In the genomic region with DNA sequence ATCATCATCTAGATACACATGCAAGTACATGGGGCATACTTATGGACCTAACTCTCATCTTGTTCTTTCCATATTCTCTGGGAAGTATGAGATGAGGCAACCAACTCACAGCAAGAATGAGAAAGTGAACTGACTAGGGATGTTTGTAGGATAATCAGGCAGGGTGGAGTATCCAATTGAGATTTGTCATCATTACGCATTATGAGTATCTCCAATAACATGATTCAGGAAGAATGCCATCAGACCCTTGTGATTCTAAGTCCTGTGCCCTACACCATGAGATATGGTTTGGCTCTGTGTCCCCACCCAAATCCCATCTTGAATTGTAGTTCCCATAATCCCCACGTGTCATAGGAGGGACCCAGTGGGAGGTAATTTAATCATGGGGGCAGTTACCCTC, we compare ENCODE assay signal across 15 cellular contexts.
DNase-seq lines count a peak whose midpoint lies in the region; ATAC-seq and TF ChIP-seq lines count a peak whose summit lies in the region.
"Had no signal": no experiment of that assay in that cellular context is flagged by ENCODE, and none has a peak within 500 bp of the region (broad histone marks: within the 10 kb centered on the region; RNA-seq: fewer than 3 reads in every experiment).

No MANE protein-coding gene starts in this region.

- H3K9me2 ChIP-seq in PC-3 (replicated peaks; ENCODE audit: low read length): no peaks in the 10 kb centered on the region

- H4K20me1 ChIP-seq in BLaER1 treated with 17β-estradiol and CSF1 and Interleukin-3, amounts not matched to agents 10 nM and 100 nM: no peaks in the 10 kb centered on the region
- H4K20me1 ChIP-seq in PC-3 (ENCODE audit: low read length): no peaks in the 10 kb centered on the region

- intact Hi-C loops in PC-3 (cut with micrococcal nuclease): no loop called here

- DNase-seq in PC-3: peak; percentile 38
- DNase-seq in fibroblast of mammary gland (ENCODE audit: low read depth): peak; percentile 61
- no peak for DNase-seq in RWPE1 (ENCODE audit: low spot score)
- no peak for DNase-seq in stimulated activated CD4-positive, alpha-beta T cell treated with anti-CD3 and anti-CD28 coated beads, Interleukin-4, amount 100 ng/mL, for 4 hours
- DNase-seq: 8988T; AML-193; C1 segment of cervical spinal cord; CD4-positive, alpha-beta T cell; DMS79 had no signal

- CTCF ChIA-PET in PC-3 (lab: Charles Lee): no interaction called here
- CTCF ChIA-PET in RWPE1 (lab: Yijun Ruan, JAX): no interaction called here

- POLR2A ChIA-PET in PC-3 (lab: Charles Lee; ENCODE audit: unreplicated experiment): no interaction called here
- POLR2A ChIA-PET in RWPE1 (lab: Yijun Ruan, JAX; ENCODE audit: low non-redundant PET): no interaction called here

- H2AFZ ChIP-seq in PC-3 (ENCODE audit: low read length): no peak overlapping the region

- H3K9ac ChIP-seq in BLaER1 treated with 17β-estradiol and CSF1 and Interleukin-3, amounts not matched to agents 10 nM and 100 nM: no peak overlapping the region
- H3K9ac ChIP-seq in PC-3 (ENCODE audit: low read length): no peak overlapping the region

- peaks cover 5% of the 10 kb centered on the region for H3F3A ChIP-seq in PC-3 (ENCODE audit: low read length, unreplicated experiment)

- TF ChIP-seq CTCF in PC-3 (conservative IDR thresholded peaks at IDR 0.05; ENCODE audit: low read depth, low read length) (no peak), fibroblast of mammary gland (conservative IDR thresholded peaks at IDR 0.05; ENCODE audit: control insufficient read depth, insufficient read depth, low read depth, low read length) (no peak), RWPE1 (conservative IDR thresholded peaks at IDR 0.05; ENCODE audit: low read depth) (no peak)

- no peaks in the 10 kb centered on the region; a peak in 2 of 22 replicates for H3K9me3 ChIP-seq in BLaER1 treated with 17β-estradiol and CSF1 and Interleukin-3, amounts not matched to agents 10 nM and 100 nM (replicated peaks in 1 of 11)
- H3K9me3 ChIP-seq in PC-3 (ENCODE audit: low read length): no peaks in the 10 kb centered on the region

- no peaks in the 10 kb centered on the region for H3K36me3 ChIP-seq in BLaER1 treated with 17β-estradiol and CSF1 and Interleukin-3, amounts not matched to agents 10 nM and 100 nM
- H3K36me3 ChIP-seq in PC-3 (ENCODE audit: low read depth, low read length): no peaks in the 10 kb centered on the region

- peak overlapping the region; percentile 3 to 61 (median 45); a peak in 18 of 22 replicates for H3K4me2 ChIP-seq in BLaER1 treated with 17β-estradiol and CSF1 and Interleukin-3, amounts not matched to agents 10 nM and 100 nM
- no peak overlapping the region for H3K4me2 ChIP-seq in PC-3 (ENCODE audit: low read length)

- no peak overlapping the region for H3K4me3 ChIP-seq in BLaER1 treated with 17β-estradiol and CSF1 and Interleukin-3, amounts not matched to agents 10 nM and 100 nM
- H3K4me3 ChIP-seq in PC-3 (ENCODE audit: low read length) (no peak overlapping the region), fibroblast of mammary gland (ENCODE audit: control insufficient read depth, low read depth, low read length) (no peak overlapping the region)

- H3K27me3 ChIP-seq in BLaER1 treated with 17β-estradiol and CSF1 and Interleukin-3, amounts not matched to agents 10 nM and 100 nM: no peaks in the 10 kb centered on the region
- H3K27me3 ChIP-seq in PC-3 (ENCODE audit: low read length): no peaks in the 10 kb centered on the region

- peaks cover 7 to 17% (median 14%) of the 10 kb centered on the region in 10 experiments; a peak in 18 of 20 replicates for H3K4me1 ChIP-seq in BLaER1 treated with 17β-estradiol and CSF1 and Interleukin-3, amounts not matched to agents 10 nM and 100 nM
- H3K4me1 ChIP-seq in PC-3 (ENCODE audit: insufficient read depth, low read length): peaks cover 16% of the 10 kb centered on the region

- H3K79me2 ChIP-seq in PC-3 (ENCODE audit: low read length): no peaks in the 10 kb centered on the region

- BruUV-seq in PC-3 (replicated peaks; lab: Mats Ljungman, UMichigan): no TSS peak

- ATAC-seq in HG03442 (IDR thresholded peaks at IDR 0.05; ENCODE audit: unreplicated experiment): peak; percentile 1
- no peak for ATAC-seq in PC-3
- no peak for ATAC-seq in GM18858 (IDR thresholded peaks at IDR 0.05; ENCODE audit: unreplicated experiment)
- ATAC-seq in GM18519 (IDR thresholded peaks at IDR 0.05; ENCODE audit: low FRiP score, unreplicated experiment): no peak
- ATAC-seq: HCT116, HepG2 had no signal

- no peak overlapping the region for H3K27ac ChIP-seq in BLaER1 treated with 17β-estradiol and CSF1 and Interleukin-3, amounts not matched to agents 10 nM and 100 nM
- no peak overlapping the region for H3K27ac ChIP-seq in PC-3 (ENCODE audit: low read length)
- no peak overlapping the region for H3K27ac ChIP-seq in RWPE1

Comparison
In these comparisons a context has a peak if more than half of its experiments do, and no peak if none do; other contexts are left out.
1. DNase-seq: peak in PC-3 (single experiment) and fibroblast of mammary gland (single experiment); none in RWPE1 (single experiment) and stimulated activated CD4-positive, alpha-beta T cell treated with anti-CD3 and anti-CD28 coated beads, Interleukin-4, amount 100 ng/mL, for 4 hours (0 of 2).